Comparison of ENCODE assay signal across 8 cellular contexts in the genomic region with DNA sequence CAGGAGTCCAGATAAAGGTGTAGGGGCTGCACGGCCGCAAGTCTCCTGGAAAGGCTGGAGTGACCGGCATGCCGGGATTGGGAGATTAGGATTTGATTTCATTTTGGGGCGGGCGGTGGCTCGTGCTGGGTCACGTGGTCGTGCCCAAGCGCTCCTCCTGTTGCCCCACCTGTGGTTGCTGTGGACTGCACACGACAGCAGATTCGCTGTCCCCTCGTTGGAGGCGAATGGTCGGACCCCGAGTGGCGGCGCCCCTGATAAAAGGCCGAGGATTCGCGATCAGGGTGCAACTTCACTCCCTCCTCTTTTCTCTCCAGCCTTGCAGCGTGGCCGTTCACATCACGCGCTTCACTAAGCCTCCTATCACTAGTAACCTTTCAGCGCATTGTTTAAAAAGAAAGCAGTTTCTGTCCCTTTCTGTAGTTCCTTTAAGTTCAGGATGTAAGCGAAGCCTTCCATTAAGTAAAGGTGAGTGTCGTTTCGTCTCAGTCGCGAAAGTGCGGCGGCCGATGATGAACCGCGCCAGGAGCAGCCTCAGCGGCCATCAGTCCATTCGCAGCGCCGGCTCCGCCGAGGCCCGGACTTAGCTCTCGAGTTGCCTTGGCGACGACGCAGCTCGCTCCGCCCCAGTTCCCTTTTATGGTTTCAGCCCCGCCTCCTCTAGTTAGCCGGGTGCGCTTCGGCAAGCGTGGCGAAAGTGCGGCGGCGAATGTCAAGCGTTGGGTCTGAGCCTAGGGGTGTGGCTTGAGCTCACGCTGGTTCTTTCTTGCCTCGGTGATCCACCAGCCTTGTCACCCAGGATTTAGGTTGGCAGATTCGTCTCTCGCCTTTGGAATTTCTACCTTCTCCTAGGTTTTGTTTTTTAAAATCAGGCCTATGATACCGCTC. TPM values are rescaled to one million over a fixed set of nuclear protein-coding genes. Genes with fewer than 3 reads are reported as not detected.
DNase-seq lines count a peak whose midpoint lies in the region; ATAC-seq and TF ChIP-seq lines count a peak whose summit lies in the region.

No MANE protein-coding gene starts in this region.

- ATAC-seq in HG02571 (IDR thresholded peaks at IDR 0.05; ENCODE audit: unreplicated experiment) = peak; percentile 58

- in situ Hi-C loops in astrocyte of the spinal cord (cut with HindIII; ENCODE audit: low sequenced_read_pairs) = no loop called here

- H3K36me3 ChIP-seq in vagina = peaks cover 0 to 20% of the 10 kb centered on the region in 2 donors

- peak overlapping the region; percentile 91 for H3K4me3 ChIP-seq in GM08714 (ENCODE audit: low read length)
- peak overlapping the region; percentile 94 for H3K4me3 ChIP-seq in astrocyte of the spinal cord (ENCODE audit: low read depth, low read length)
- peak overlapping the region; percentile 74 to 95 for H3K4me3 ChIP-seq in vagina

- no peaks in the 10 kb centered on the region for H3K9me3 ChIP-seq in vagina

- intact Hi-C loops in vagina (cut with DNase I) = loop anchor here (5.0 kb wide), 1 partner anchor 199 kb away; a partner anchor contains a TSS

- peaks cover 37% of the 10 kb centered on the region for H3K4me1 ChIP-seq in vagina

- H3K27me3 ChIP-seq in vagina = no peaks in the 10 kb centered on the region

- TF ChIP-seq POLR2A in vagina (IDR thresholded peaks at IDR 0.05) = no peak

- H3K27ac ChIP-seq in vagina = peak overlapping the region; percentile 85

- TF ChIP-seq CTCF in astrocyte of the spinal cord (IDR thresholded peaks at IDR 0.05; ENCODE audit: low read depth, low read length) = no peak
- TF ChIP-seq CTCF in vagina (IDR thresholded peaks at IDR 0.05) = peak in 2 of 3 experiments; percentile 1 to 19

- DNase-seq in NCI-H1436 (lab: John Stamatoyannopoulos, UW) (peak; percentile 98), T-helper 9 cell (peak; percentile 98), astrocyte of the spinal cord (ENCODE audit: low read depth, low spot score) (peak; percentile 99), hepatic stellate cell (ENCODE audit: low spot score) (peak; percentile 98), putamen (ENCODE audit: low spot score) (peak; percentile 99), vagina (ENCODE audit: extremely low spot score in 2 of 2) (peak; percentile 95 to 98)

RNA-seq across cellular contexts. Expression of a gene that starts 1.7 kb away (rescaled TPM):
- 23.8 TPM for total RNA-seq in vagina

RNA-seq across cellular contexts. Expression of a gene that starts 12.2 kb away (rescaled TPM):
- total RNA-seq in vagina = 42.0 TPM

RNA-seq across cellular contexts. Expression of a gene that starts 15.0 kb away (rescaled TPM):
- total RNA-seq in vagina = 5.6 TPM

RNA-seq across cellular contexts. Expression of a gene that starts 52.4 kb away (rescaled TPM):
- 93.5 TPM for total RNA-seq in vagina

Comparison
In these comparisons a context has a peak if more than half of its experiments do, and no peak if none do; other contexts are left out.
1. Peak in every context shown above with its lines: DNase-seq, ATAC-seq, H3K4me3 ChIP-seq and H3K27ac ChIP-seq.